ENCODE assay signal across 9 cellular contexts in genomic region chr5:132260051-132260450, GRCh38. TPM values are rescaled to one million over a fixed set of nuclear protein-coding genes. Genes with fewer than 3 reads are reported as not detected.
DNase-seq lines count a peak whose midpoint lies in the region; FAIRE-seq and TF ChIP-seq lines count a peak whose summit lies in the region.
"Had no signal": no experiment of that assay in that cellular context is flagged by ENCODE, and none has a peak within 500 bp of the region (broad histone marks: within the 10 kb centered on the region; RNA-seq: fewer than 3 reads in every experiment).

No MANE protein-coding gene starts in this region.

- CTCF ChIA-PET in endothelial cell of umbilical vein (lab: Charles Lee): interaction anchor here (0.9 to 7.8 kb wide), 6 partner anchors 12 to 241 kb away, joined by 3 to 93 read pairs (median 6); partner anchors contain the start of gene SLC22A4

- H3K27ac ChIP-seq in BLaER1 treated with 17β-estradiol and CSF1 and Interleukin-3, amounts not matched to agents 10 nM and 100 nM: peak overlapping the region in 1 of 11 experiments; percentile 28; a peak in 2 of 22 replicates
- peak overlapping the region; percentile 96 for H3K27ac ChIP-seq in endothelial cell of umbilical vein (ENCODE audit: insufficient read depth, low read depth, low read length)

- H3K27ac Mint-ChIP-seq in osteocyte (ENCODE audit: unreplicated experiment): peak overlapping the region; percentile 97

- dilution Hi-C loops in endothelial cell of umbilical vein (cut with MboI; ENCODE audit: extremely low pct_ligation_motif_present, low sequenced_read_pairs): no loop called here

- H3K9me3 ChIP-seq in BLaER1 treated with 17β-estradiol and CSF1 and Interleukin-3, amounts not matched to agents 10 nM and 100 nM (replicated peaks in 1 of 11): no peaks in the 10 kb centered on the region
- H3K9me3 ChIP-seq in endothelial cell of umbilical vein (replicated peaks; ENCODE audit: control insufficient read depth, insufficient read depth, low read length): no peaks in the 10 kb centered on the region

- H3K4me1 ChIP-seq in BLaER1 treated with 17β-estradiol and CSF1 and Interleukin-3, amounts not matched to agents 10 nM and 100 nM: peaks cover 10 to 54% (median 39%) of the 10 kb centered on the region in 10 experiments
- H3K4me1 ChIP-seq in endothelial cell of umbilical vein (ENCODE audit: control insufficient read depth, extremely low read depth, insufficient read depth, low read length): peaks cover 68% of the 10 kb centered on the region

- peaks cover 15% of the 10 kb centered on the region for H3K36me3 Mint-ChIP-seq in osteocyte (ENCODE audit: unreplicated experiment)

- H3K27me3 Mint-ChIP-seq in osteocyte (ENCODE audit: unreplicated experiment): no peaks in the 10 kb centered on the region

- H3K9me3 Mint-ChIP-seq in osteocyte (ENCODE audit: unreplicated experiment): no peaks in the 10 kb centered on the region

- H4K20me1 ChIP-seq in BLaER1 treated with 17β-estradiol and CSF1 and Interleukin-3, amounts not matched to agents 10 nM and 100 nM: no peaks in the 10 kb centered on the region
- H4K20me1 ChIP-seq in endothelial cell of umbilical vein (replicated peaks; ENCODE audit: control insufficient read depth, extremely low read depth, insufficient read depth, low read length): no peaks in the 10 kb centered on the region

- peaks cover 49% of the 10 kb centered on the region for H3K4me1 Mint-ChIP-seq in osteocyte (ENCODE audit: unreplicated experiment)

- H3K9ac ChIP-seq in BLaER1 treated with 17β-estradiol and CSF1 and Interleukin-3, amounts not matched to agents 10 nM and 100 nM: no peak overlapping the region
- peak overlapping the region; percentile 96 for H3K9ac ChIP-seq in endothelial cell of umbilical vein (replicated peaks; ENCODE audit: extremely low read depth, insufficient read depth, low read length)

- H3K4me3 ChIP-seq in BLaER1 treated with 17β-estradiol and CSF1 and Interleukin-3, amounts not matched to agents 10 nM and 100 nM: no peak overlapping the region
- peak overlapping the region in 1 of 3 experiments; percentile 9 for H3K4me3 ChIP-seq in endothelial cell of umbilical vein (replicated peaks in 1 of 3; ENCODE audit: insufficient read depth in 1 of 3, low read depth in 1 of 3, low read length in 3 of 3)

- H3K4me2 ChIP-seq in BLaER1 treated with 17β-estradiol and CSF1 and Interleukin-3, amounts not matched to agents 10 nM and 100 nM: peak overlapping the region; percentile 11 to 86 (median 48); a peak in 19 of 22 replicates
- H3K4me2 ChIP-seq in endothelial cell of umbilical vein (ENCODE audit: insufficient read depth, low read length): peak overlapping the region; percentile 75

- intact Hi-C loops in endothelial cell of umbilical vein (cut with micrococcal nuclease): loop anchor here (1.0 to 10.0 kb wide), 3 partner anchors 70 to 445 kb away; no protein-coding TSS in a partner anchor

- H2AFZ ChIP-seq in endothelial cell of umbilical vein (ENCODE audit: low read depth, low read length): no peak overlapping the region

- no TSS peak for BruUV-seq in endothelial cell of umbilical vein (replicated peaks; lab: Mats Ljungman, UMichigan)

- DNase-seq in SK-N-DZ (ENCODE audit: low spot score) (peak; percentile 38), endothelial cell of umbilical vein (ENCODE audit: low read depth, low spot score) (peak; percentile 65), osteocyte (ENCODE audit: extremely low spot score, unreplicated experiment) (peak; percentile 59), hippocampal formation (lab: John Stamatoyannopoulos, UW) (no peak), DMS53 treated with DMSO at 0.1 percent for 48 hours (lab: John Stamatoyannopoulos, UW; ENCODE audit: unreplicated experiment) (no peak), DMS79 (lab: John Stamatoyannopoulos, UW) (no peak)
- DNase-seq in activated CD4-positive, alpha-beta T cell treated with anti-CD3 and anti-CD28 coated beads for 1 hour: no peak
- DNase-seq: NCI-H1092 treated with DMSO at 0.1 percent for 48 hours had no signal

- POLR2A ChIA-PET in endothelial cell of umbilical vein (lab: Charles Lee): no interaction called here

- TF ChIP-seq CTCF in endothelial cell of umbilical vein (IDR thresholded peaks at IDR 0.05; ENCODE audit: extremely low read depth in 1 of 2, insufficient read depth in 1 of 2, low read depth in 1 of 2, low read length in 2 of 2) (no peak), osteocyte (IDR thresholded peaks at IDR 0.05) (no peak)

- H3K9me1 ChIP-seq in endothelial cell of umbilical vein (replicated peaks; ENCODE audit: control insufficient read depth, extremely low read depth, insufficient read depth, low read length): no peaks in the 10 kb centered on the region

- H3K4me3 Mint-ChIP-seq in osteocyte (ENCODE audit: unreplicated experiment): peak overlapping the region; percentile 16

- H3K36me3 ChIP-seq in BLaER1 treated with 17β-estradiol and CSF1 and Interleukin-3, amounts not matched to agents 10 nM and 100 nM: no peaks in the 10 kb centered on the region
- H3K36me3 ChIP-seq in endothelial cell of umbilical vein (ENCODE audit: control insufficient read depth in 2 of 2, extremely low read depth in 1 of 2, insufficient read depth in 2 of 2, low read length in 2 of 2): peaks cover 2 to 3% of the 10 kb centered on the region in 2 experiments

- peak; percentile 39 for TF ChIP-seq POLR2A in endothelial cell of umbilical vein (IDR thresholded peaks at IDR 0.05; ENCODE audit: low read depth, low read length)

- FAIRE-seq in endothelial cell of umbilical vein (lab: Jason Lieb, UNC): peak; percentile 81

- peaks cover 43% of the 10 kb centered on the region for H3K79me2 ChIP-seq in endothelial cell of umbilical vein (ENCODE audit: control insufficient read depth, insufficient read depth, low read length)

- H3K27me3 ChIP-seq in BLaER1 treated with 17β-estradiol and CSF1 and Interleukin-3, amounts not matched to agents 10 nM and 100 nM: no peaks in the 10 kb centered on the region
- H3K27me3 ChIP-seq in endothelial cell of umbilical vein (ENCODE audit: control insufficient read depth in 2 of 2, insufficient read depth in 2 of 2, low read length in 2 of 2): no peaks in the 10 kb centered on the region

TF ChIP-seq in endothelial cell of umbilical vein, 7 proteins besides CTCF, POLR2A, EP300 and RAD21:
- no peak for TF ChIP-seq EZH2 (IDR thresholded peaks at IDR 0.05; ENCODE audit: borderline replicate concordance, low read depth, low read length, severe bottlenecking)
- TF ChIP-seq MAX (IDR thresholded peaks at IDR 0.05; ENCODE audit: insufficient read depth, insufficient read length): no peak
- TF ChIP-seq JUN (IDR thresholded peaks at IDR 0.05; ENCODE audit: borderline replicate concordance, insufficient read depth, insufficient read length, low read depth): no peak
- TF ChIP-seq POLR2AphosphoS5 (IDR thresholded peaks at IDR 0.05; ENCODE audit: insufficient read depth, low read depth, low read length): no peak
- TF ChIP-seq GATA2 (IDR thresholded peaks at IDR 0.05; ENCODE audit: insufficient read depth, insufficient read length, low read depth, low read length): no peak
- TF ChIP-seq MYC (IDR thresholded peaks at IDR 0.05; ENCODE audit: low read depth, low read length): no peak
- no peak for TF ChIP-seq FOS (IDR thresholded peaks at IDR 0.05; ENCODE audit: borderline replicate concordance, insufficient read depth, low read length)

RNA-seq across cellular contexts. Expression of gene PDLIM4, which starts 2.6 kb away (rescaled TPM):
- polyA plus RNA-seq in SK-N-DZ (2014; cell fraction: cytosol; rRNA removed): 32.8 and 35.3 TPM in 2 replicates
- polyA plus RNA-seq in SK-N-DZ (2014; cell fraction: nucleus; rRNA removed): 25.6 and 37.1 TPM in 2 replicates
- 65.7 and 69.8 TPM in 2 replicates for total RNA-seq in endothelial cell of umbilical vein
- polyA plus RNA-seq in endothelial cell of umbilical vein: 112 and 193 TPM in 2 replicates
- polyA plus RNA-seq in endothelial cell of umbilical vein (2011; cell fraction: cytosol; rRNA removed): 94.1 and 114 TPM in 2 replicates
- polyA plus RNA-seq in endothelial cell of umbilical vein (2011; cell fraction: nucleus; rRNA removed): 80.4 and 107 TPM in 2 replicates
- 68.2 and 80.0 TPM in 2 replicates for polyA plus RNA-seq in endothelial cell of umbilical vein (2012)
- polyA minus RNA-seq in endothelial cell of umbilical vein: 33.7 and 46.4 TPM in 2 replicates
- polyA minus RNA-seq in endothelial cell of umbilical vein (2011; cell fraction: cytosol; rRNA and poly(A)+ RNA removed): not detected
- polyA minus RNA-seq in endothelial cell of umbilical vein (2011; cell fraction: nucleus; rRNA and poly(A)+ RNA removed): 27.0 and 33.2 TPM in 2 replicates
- total RNA-seq in osteocyte: 42.7 and 47.8 TPM in 2 replicates

RNA-seq across cellular contexts. Expression of gene P4HA2, which starts 32.4 kb away (rescaled TPM):
- polyA plus RNA-seq in SK-N-DZ (2014; cell fraction: cytosol; rRNA removed): 6.1 and 6.4 TPM in 2 replicates
- 4.1 and 5.9 TPM in 2 replicates for polyA plus RNA-seq in SK-N-DZ (2014; cell fraction: nucleus; rRNA removed)
- total RNA-seq in endothelial cell of umbilical vein: 37.4 and 37.6 TPM in 2 replicates
- 58.7 and 67.1 TPM in 2 replicates for polyA plus RNA-seq in endothelial cell of umbilical vein
- 47.2 and 48.0 TPM in 2 replicates for polyA plus RNA-seq in endothelial cell of umbilical vein (2011; cell fraction: cytosol; rRNA removed)
- 46.7 and 48.4 TPM in 2 replicates for polyA plus RNA-seq in endothelial cell of umbilical vein (2011; cell fraction: nucleus; rRNA removed)
- polyA plus RNA-seq in endothelial cell of umbilical vein (2012): 48.9 and 64.0 TPM in 2 replicates
- 66.9 and 75.4 TPM in 2 replicates for polyA minus RNA-seq in endothelial cell of umbilical vein
- 9.8 TPM for polyA minus RNA-seq in endothelial cell of umbilical vein (2011; cell fraction: cytosol; rRNA and poly(A)+ RNA removed)
- 19.0 and 19.4 TPM in 2 replicates for polyA minus RNA-seq in endothelial cell of umbilical vein (2011; cell fraction: nucleus; rRNA and poly(A)+ RNA removed)
- total RNA-seq in osteocyte: 104 and 117 TPM in 2 replicates

RNA-seq across cellular contexts. Expression of gene SLC22A4, which starts 34.1 kb away (rescaled TPM):
- polyA plus RNA-seq in SK-N-DZ (2014; cell fraction: cytosol; rRNA removed): 0.13 and 0.14 TPM in 2 replicates
- 0.39 and 0.50 TPM in 2 replicates for polyA plus RNA-seq in SK-N-DZ (2014; cell fraction: nucleus; rRNA removed)
- total RNA-seq in endothelial cell of umbilical vein (4.9 and 5.4 TPM in 2 replicates), osteocyte (1.4 and 2.5 TPM in 2 replicates)
- 6.3 and 6.9 TPM in 2 replicates for polyA plus RNA-seq in endothelial cell of umbilical vein
- 3.2 and 3.8 TPM in 2 replicates for polyA plus RNA-seq in endothelial cell of umbilical vein (2011; cell fraction: cytosol; rRNA removed)
- 12.0 and 12.8 TPM in 2 replicates for polyA plus RNA-seq in endothelial cell of umbilical vein (2011; cell fraction: nucleus; rRNA removed)
- 1.6 and 3.0 TPM in 2 replicates for polyA plus RNA-seq in endothelial cell of umbilical vein (2012)
- polyA minus RNA-seq in endothelial cell of umbilical vein: 9.0 and 9.4 TPM in 2 replicates
- polyA minus RNA-seq in endothelial cell of umbilical vein (2011; cell fraction: cytosol; rRNA and poly(A)+ RNA removed): 2.6 TPM
- polyA minus RNA-seq in endothelial cell of umbilical vein (2011; cell fraction: nucleus; rRNA and poly(A)+ RNA removed): 8.3 and 12.3 TPM in 2 replicates

Comparison
In these comparisons a context has a peak if more than half of its experiments do, and no peak if none do; other contexts are left out.
1. DNase-seq: peak in SK-N-DZ (single experiment), endothelial cell of umbilical vein (single experiment) and osteocyte (single experiment); none in hippocampal formation (0 of 2), activated CD4-positive, alpha-beta T cell treated with anti-CD3 and anti-CD28 coated beads for 1 hour (single experiment), DMS53 treated with DMSO at 0.1 percent for 48 hours (single experiment) and DMS79 (single experiment).